Comparison of ENCODE assay signal across 22 cellular contexts in the genomic region with DNA sequence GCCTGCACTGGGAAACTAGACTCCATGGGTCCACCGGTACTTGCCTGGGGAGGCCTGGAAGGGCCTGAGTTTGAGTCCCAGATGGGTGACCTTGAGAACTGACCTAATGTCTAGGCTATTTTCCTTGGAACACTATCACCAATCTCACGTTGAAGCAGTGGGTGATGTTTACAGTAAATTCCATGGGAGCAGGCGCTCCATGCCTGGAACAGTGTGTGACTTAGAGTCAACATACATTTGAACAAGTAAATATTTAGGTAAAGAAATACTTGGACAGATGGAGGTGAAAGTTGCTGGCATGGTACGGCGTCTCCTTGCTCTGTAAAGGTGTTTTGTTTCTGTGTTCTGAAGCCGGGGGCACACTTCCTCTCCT. TPM values are rescaled to one million over a fixed set of nuclear protein-coding genes. Genes with fewer than 3 reads are reported as not detected.
A peak's percentile ranks its signal among the peaks of the same experiment; 100 is the strongest.
DNase-seq lines count a peak whose midpoint lies in the region; ATAC-seq and TF ChIP-seq lines count a peak whose summit lies in the region.
"Had no signal": no experiment of that assay in that cellular context is flagged by ENCODE, and none has a peak within 500 bp of the region (broad histone marks: within the 10 kb centered on the region; RNA-seq: fewer than 3 reads in every experiment).

No MANE protein-coding gene starts in this region.

- H2BK5ac ChIP-seq in mesenchymal stem cell (ENCODE audit: low read depth, low read length, poor library complexity, severe bottlenecking): no peak overlapping the region

- H3K14ac ChIP-seq in mesenchymal stem cell (ENCODE audit: low read length in 2 of 2): no peak overlapping the region

- no peak overlapping the region for H3K4ac ChIP-seq in mesenchymal stem cell (ENCODE audit: low read depth in 1 of 2, low read length in 2 of 2)

- H3K27me3 ChIP-seq in body of pancreas (no peaks in the 10 kb centered on the region), mesenchymal stem cell (ENCODE audit: control insufficient read depth in 1 of 2, insufficient read depth in 1 of 2, low read length in 2 of 2) (no peaks in the 10 kb centered on the region)
- H3K27me3 ChIP-seq: upper lobe of right lung had no signal

- H3K27ac ChIP-seq in body of pancreas: peak overlapping the region in 3 of 4 donors; percentile 18 to 62 (median 18)
- no peak overlapping the region for H3K27ac ChIP-seq in mesenchymal stem cell (ENCODE audit: low read length, poor library complexity, severe bottlenecking)
- H3K27ac ChIP-seq: coronary artery, KMS-11, upper lobe of right lung had no signal

- H4K8ac ChIP-seq in mesenchymal stem cell (ENCODE audit: low read length): no peak overlapping the region

- no peak overlapping the region for H3K4me3 Mint-ChIP-seq in activated naive CD8-positive, alpha-beta T cell treated with anti-CD3 and anti-CD28 coated beads, Interleukin-2, amount 10 ng/mL, durations not matched to agents 7 days and 5 days
- no peak overlapping the region for H3K4me3 Mint-ChIP-seq in activated naive CD8-positive, alpha-beta T cell treated with anti-CD3 and anti-CD28 coated beads, Interleukin-2, amount 50 U/mL, for 24 hours
- H3K4me3 Mint-ChIP-seq: activated CD4-positive, alpha-beta T cell treated with anti-CD3 and anti-CD28 coated beads, Interleukin-2, amount 10 ng/mL, durations not matched to agents 7 days and 5 days; natural killer cell treated with Interleukin-12 subunit alpha and Interleukin-12 subunit beta and Interleukin-15 and Interleukin-18, amount 100 ng/mL, for 72 hours; stimulated activated naive CD8-positive, alpha-beta T cell treated with anti-CD3 and anti-CD28 coated beads, Interleukin-15, Interleukin-2, amounts not matched to agents 100 ng/mL and 50 ng/mL, for 24 hours had no signal

- POLR2A ChIA-PET in activated naive CD8-positive, alpha-beta T cell treated with anti-CD3 and anti-CD28 coated beads, Interleukin-2, amount 10 ng/mL, durations not matched to agents 7 days and 5 days (lab: Charles Lee): no interaction called here

- peak overlapping the region; percentile 29 to 53 for H3K18ac ChIP-seq in mesenchymal stem cell (ENCODE audit: low read depth in 1 of 2, low read length in 2 of 2)

- H3K4me2 ChIP-seq in mesenchymal stem cell (ENCODE audit: low read length, poor library complexity, severe bottlenecking): no peak overlapping the region
- H3K4me2 ChIP-seq: A549, KMS-11 had no signal

- peaks cover 61% of the 10 kb centered on the region for H3K4me1 ChIP-seq in body of pancreas
- H3K4me1 ChIP-seq in mesenchymal stem cell (ENCODE audit: control insufficient read depth, insufficient read depth, low read depth, low read length): peaks cover 18% of the 10 kb centered on the region

- H3K36me3 Mint-ChIP-seq in activated naive CD8-positive, alpha-beta T cell treated with anti-CD3 and anti-CD28 coated beads, Interleukin-2, amount 10 ng/mL, durations not matched to agents 7 days and 5 days: no peaks in the 10 kb centered on the region
- H3K36me3 Mint-ChIP-seq in activated naive CD8-positive, alpha-beta T cell treated with anti-CD3 and anti-CD28 coated beads, Interleukin-2, amount 50 U/mL, for 24 hours (ENCODE audit: low read depth): no peaks in the 10 kb centered on the region
- H3K36me3 Mint-ChIP-seq: natural killer cell treated with Interleukin-12 subunit alpha and Interleukin-12 subunit beta and Interleukin-15 and Interleukin-18, amount 100 ng/mL, for 72 hours had no signal

- no peak for ATAC-seq in activated naive CD8-positive, alpha-beta T cell treated with anti-CD3 and anti-CD28 coated beads, Interleukin-2, amount 10 ng/mL, durations not matched to agents 7 days and 5 days (ENCODE audit: low read depth)
- no peak for ATAC-seq in activated naive CD8-positive, alpha-beta T cell treated with anti-CD3 and anti-CD28 coated beads, Interleukin-2, amount 50 U/mL, for 24 hours
- ATAC-seq in body of pancreas: peak; percentile 49
- no peak for ATAC-seq in Right ventricle myocardium superior (ENCODE audit: poor library complexity)
- no peak for ATAC-seq in GM18907 (IDR thresholded peaks at IDR 0.05; ENCODE audit: unreplicated experiment)
- ATAC-seq: A549; natural killer cell treated with Interleukin-12 subunit alpha and Interleukin-12 subunit beta and Interleukin-15 and Interleukin-18, amount 100 ng/mL, for 72 hours; Right ventricle myocardium inferior; upper lobe of right lung had no signal

- no peak overlapping the region for H2BK12ac ChIP-seq in mesenchymal stem cell (ENCODE audit: low read length in 2 of 2)

- TF ChIP-seq POLR2A in body of pancreas (IDR thresholded peaks at IDR 0.05): no peak
- TF ChIP-seq POLR2A in erythroblast (IDR thresholded peaks at IDR 0.05; ENCODE audit: low read length): no peak

- peaks cover 60% of the 10 kb centered on the region for H3K79me1 ChIP-seq in mesenchymal stem cell (replicated peaks; ENCODE audit: low read length, poor library complexity, severe bottlenecking)

- no peak for TF ChIP-seq CTCF in body of pancreas (IDR thresholded peaks at IDR 0.05)

- 46 to 48% methylated on average over 6 of the region's 6 CpGs for WGBS in body of pancreas, 2 donors
- 69% methylated on average over 4 of the region's 6 CpGs for WGBS in mesenchymal stem cell

- peak; percentile 3 for DNase-seq in activated naive CD8-positive, alpha-beta T cell treated with anti-CD3 and anti-CD28 coated beads, Interleukin-2, amount 10 ng/mL, durations not matched to agents 7 days and 5 days
- no peak for DNase-seq in activated naive CD8-positive, alpha-beta T cell treated with anti-CD3 and anti-CD28 coated beads, Interleukin-2, amount 50 U/mL, for 24 hours
- DNase-seq in body of pancreas: peak in 2 of 4 donors; percentile 60 to 66
- DNase-seq in mesenchymal stem cell: peak; percentile 71
- DNase-seq in Right ventricle myocardium superior: no peak
- DNase-seq in erythroblast (lab: John Stamatoyannopoulos, UW): no peak
- DNase-seq in NCI-H2227 treated with DMSO at 0.1 percent for 48 hours (lab: John Stamatoyannopoulos, UW): no peak
- DNase-seq: activated CD4-positive, alpha-beta T cell treated with anti-CD3 and anti-CD28 coated beads, Interleukin-2, amount 10 ng/mL, durations not matched to agents 7 days and 5 days; activated naive CD4-positive, alpha-beta T cell; foreskin fibroblast; hippocampal formation; NCI-H526 treated with DMSO at 0.1 percent for 48 hours; stimulated activated CD4-positive, alpha-beta T cell treated with anti-CD3 and anti-CD28 coated beads, Interleukin-2, amount 100 ng/mL, for 24 hours; SW 1271 had no signal

- intact Hi-C loops in body of pancreas (cut with DNase I): no loop called here
- intact Hi-C loops in Right ventricle myocardium superior (cut with DNase I): no loop called here

- H3K4me3 ChIP-seq in body of pancreas (no peak overlapping the region), mesenchymal stem cell (ENCODE audit: insufficient read depth in 1 of 2, low read depth in 1 of 2, low read length in 2 of 2) (no peak overlapping the region)
- H3K4me3 ChIP-seq: A549, coronary artery, upper lobe of right lung had no signal

- H3K9me3 Mint-ChIP-seq in activated naive CD8-positive, alpha-beta T cell treated with anti-CD3 and anti-CD28 coated beads, Interleukin-2, amount 10 ng/mL, durations not matched to agents 7 days and 5 days: no peaks in the 10 kb centered on the region
- H3K9me3 Mint-ChIP-seq in activated naive CD8-positive, alpha-beta T cell treated with anti-CD3 and anti-CD28 coated beads, Interleukin-2, amount 50 U/mL, for 24 hours: no peaks in the 10 kb centered on the region
- H3K9me3 Mint-ChIP-seq: activated CD4-positive, alpha-beta T cell treated with anti-CD3 and anti-CD28 coated beads, Interleukin-2, amount 10 ng/mL, durations not matched to agents 7 days and 5 days; natural killer cell treated with Interleukin-12 subunit alpha and Interleukin-12 subunit beta and Interleukin-15 and Interleukin-18, amount 100 ng/mL, for 72 hours; stimulated activated naive CD8-positive, alpha-beta T cell treated with anti-CD3 and anti-CD28 coated beads, Interleukin-15, Interleukin-2, amounts not matched to agents 100 ng/mL and 50 ng/mL, for 24 hours had no signal

- H3K27ac Mint-ChIP-seq in activated naive CD8-positive, alpha-beta T cell treated with anti-CD3 and anti-CD28 coated beads, Interleukin-2, amount 10 ng/mL, durations not matched to agents 7 days and 5 days: no peak overlapping the region
- no peak overlapping the region for H3K27ac Mint-ChIP-seq in activated naive CD8-positive, alpha-beta T cell treated with anti-CD3 and anti-CD28 coated beads, Interleukin-2, amount 50 U/mL, for 24 hours
- H3K27ac Mint-ChIP-seq: activated CD4-positive, alpha-beta T cell treated with anti-CD3 and anti-CD28 coated beads, Interleukin-2, amount 10 ng/mL, durations not matched to agents 7 days and 5 days; natural killer cell treated with Interleukin-12 subunit alpha and Interleukin-12 subunit beta and Interleukin-15 and Interleukin-18, amount 100 ng/mL, for 72 hours; stimulated activated naive CD8-positive, alpha-beta T cell treated with anti-CD3 and anti-CD28 coated beads, Interleukin-15, Interleukin-2, amounts not matched to agents 100 ng/mL and 50 ng/mL, for 24 hours had no signal

- H3K9ac ChIP-seq in mesenchymal stem cell (ENCODE audit: low read length): no peak overlapping the region
- H3K9ac ChIP-seq: KMS-11 had no signal

- H3K36me3 ChIP-seq in body of pancreas (replicated peaks in 1 of 2; ENCODE audit: insufficient read depth in 1 of 2, low read depth in 2 of 2) (no peaks in the 10 kb centered on the region), mesenchymal stem cell (ENCODE audit: control insufficient read depth in 1 of 2, insufficient read depth in 2 of 2, low read depth in 1 of 2, low read length in 2 of 2) (peaks cover 0 to 11% of the 10 kb centered on the region in 2 experiments)
- H3K36me3 ChIP-seq: upper lobe of right lung had no signal

- no peaks in the 10 kb centered on the region for H3K27me3 Mint-ChIP-seq in activated naive CD8-positive, alpha-beta T cell treated with anti-CD3 and anti-CD28 coated beads, Interleukin-2, amount 10 ng/mL, durations not matched to agents 7 days and 5 days
- H3K27me3 Mint-ChIP-seq in activated naive CD8-positive, alpha-beta T cell treated with anti-CD3 and anti-CD28 coated beads, Interleukin-2, amount 50 U/mL, for 24 hours: no peaks in the 10 kb centered on the region
- H3K27me3 Mint-ChIP-seq: activated CD4-positive, alpha-beta T cell treated with anti-CD3 and anti-CD28 coated beads, Interleukin-2, amount 10 ng/mL, durations not matched to agents 7 days and 5 days; natural killer cell treated with Interleukin-12 subunit alpha and Interleukin-12 subunit beta and Interleukin-15 and Interleukin-18, amount 100 ng/mL, for 72 hours; stimulated activated naive CD8-positive, alpha-beta T cell treated with anti-CD3 and anti-CD28 coated beads, Interleukin-15, Interleukin-2, amounts not matched to agents 100 ng/mL and 50 ng/mL, for 24 hours had no signal

- H2AK5ac ChIP-seq in mesenchymal stem cell (ENCODE audit: low read length, severe bottlenecking): no peak overlapping the region

- H3K4me1 Mint-ChIP-seq in activated naive CD8-positive, alpha-beta T cell treated with anti-CD3 and anti-CD28 coated beads, Interleukin-2, amount 10 ng/mL, durations not matched to agents 7 days and 5 days: peaks cover 9% of the 10 kb centered on the region
- H3K4me1 Mint-ChIP-seq in activated naive CD8-positive, alpha-beta T cell treated with anti-CD3 and anti-CD28 coated beads, Interleukin-2, amount 50 U/mL, for 24 hours: peaks cover 36% of the 10 kb centered on the region

- no peak overlapping the region for H2AFZ ChIP-seq in mesenchymal stem cell (ENCODE audit: low read depth, low read length)

- H3K23ac ChIP-seq in mesenchymal stem cell (ENCODE audit: low read length in 2 of 2): no peak overlapping the region

- H2BK120ac ChIP-seq in mesenchymal stem cell (ENCODE audit: low read depth, low read length): no peak overlapping the region

- H2BK15ac ChIP-seq in mesenchymal stem cell (ENCODE audit: low read depth, poor library complexity, severe bottlenecking): no peak overlapping the region

- H3K9me3 ChIP-seq in body of pancreas: no peaks in the 10 kb centered on the region
- H3K9me3 ChIP-seq in mesenchymal stem cell (ENCODE audit: control insufficient read depth, low read length): no peaks in the 10 kb centered on the region
- H3K9me3 ChIP-seq: A549, upper lobe of right lung had no signal

- H4K91ac ChIP-seq in mesenchymal stem cell (ENCODE audit: low read length): no peak overlapping the region

RNA-seq across cellular contexts. Expression of a gene that starts 47.5 kb away (rescaled TPM):
- 10 to 100 TPM; 44.5 to 52.3 TPM for total RNA-seq in activated naive CD8-positive, alpha-beta T cell treated with anti-CD3 and anti-CD28 coated beads, Interleukin-2, amount 10 ng/mL, durations not matched to agents 7 days and 5 days
- 10 to 100 TPM; 10.5 to 20.0 TPM for total RNA-seq in body of pancreas
- polyA plus RNA-seq in mesenchymal stem cell (2013, experiment 1 of 2): 25.0 TPM
- 24.9 TPM for polyA plus RNA-seq in mesenchymal stem cell (2013, experiment 2 of 2)
- 33.1 TPM for total RNA-seq in Right ventricle myocardium superior

Comparison
In these comparisons a context has a peak if more than half of its experiments do, and no peak if none do; other contexts are left out.
1. DNase-seq: peak in activated naive CD8-positive, alpha-beta T cell treated with anti-CD3 and anti-CD28 coated beads, Interleukin-2, amount 10 ng/mL, durations not matched to agents 7 days and 5 days (single experiment) and mesenchymal stem cell (single experiment); none in activated naive CD8-positive, alpha-beta T cell treated with anti-CD3 and anti-CD28 coated beads, Interleukin-2, amount 50 U/mL, for 24 hours (single experiment), Right ventricle myocardium superior (single experiment), erythroblast (0 of 2) and NCI-H2227 treated with DMSO at 0.1 percent for 48 hours (single experiment).